In genomic region chr20:57473246-57474042, GRCh38 we compare ENCODE assay signal across 8 cellular contexts. TPM values are rescaled to one million over a fixed set of nuclear protein-coding genes. Genes with fewer than 3 reads are reported as not detected.
A peak's percentile ranks its signal among the peaks of the same experiment; 100 is the strongest.
DNase-seq lines count a peak whose midpoint lies in the region; ATAC-seq and TF ChIP-seq lines count a peak whose summit lies in the region.

No MANE protein-coding gene starts in this region.

- no peak overlapping the region for H3K4me3 ChIP-seq in stomach

- peaks cover 26% of the 10 kb centered on the region for H3K4me1 Mint-ChIP-seq in activated T-cell treated with anti-CD3 and anti-CD28 coated beads, Interleukin-2, amount 50 U/mL, for 4 hours (ENCODE audit: low read depth)
- peaks cover 7% of the 10 kb centered on the region for H3K4me1 Mint-ChIP-seq in chondrocyte (ENCODE audit: low read depth)

- H3K4me1 ChIP-seq in stomach = peaks cover 0 to 38% (median 14%) of the 10 kb centered on the region in 4 donors

- no peak for TF ChIP-seq CTCF in GM10248 (IDR thresholded peaks at IDR 0.05; ENCODE audit: control extremely low read depth, extremely low read depth, low read depth, missing control alignments)
- no peak for TF ChIP-seq CTCF in chondrocyte (IDR thresholded peaks at IDR 0.05)
- TF ChIP-seq CTCF in stomach (IDR thresholded peaks at IDR 0.05) = no peak

- no peak overlapping the region for H3K4me3 Mint-ChIP-seq in activated T-cell treated with anti-CD3 and anti-CD28 coated beads, Interleukin-2, amount 50 U/mL, for 4 hours
- H3K4me3 Mint-ChIP-seq in chondrocyte (ENCODE audit: unreplicated experiment) = no peak overlapping the region

- POLR2A ChIA-PET in GM10248 (lab: Yijun Ruan, JAX) = interaction anchor here (1.1 kb wide), 1 partner anchor 74 kb away, joined by 5 read pairs; no protein-coding TSS in a partner anchor

- WGBS in stomach, 5 donors = 33 to 45% (median 43%) methylated on average over 16 of the region's 16 CpGs

- peak overlapping the region in 2 of 5 donors; percentile 1 to 50 for H3K27ac ChIP-seq in stomach

- H3K36me3 ChIP-seq in stomach = no peaks in the 10 kb centered on the region

- no peaks in the 10 kb centered on the region for H3K9me3 ChIP-seq in stomach

- CTCF ChIA-PET in GM10248 (lab: Yijun Ruan, JAX) = interaction anchor here (0.8 to 3.0 kb wide), 17 partner anchors 8 to 737 kb away, joined by 3 to 12 read pairs (median 5); no protein-coding TSS in a partner anchor

- no peaks in the 10 kb centered on the region for H3K9me3 Mint-ChIP-seq in activated T-cell treated with anti-CD3 and anti-CD28 coated beads, Interleukin-2, amount 50 U/mL, for 4 hours
- peaks cover 4% of the 10 kb centered on the region for H3K9me3 Mint-ChIP-seq in chondrocyte (ENCODE audit: low read depth)

- peaks cover 3% of the 10 kb centered on the region for H3K27me3 Mint-ChIP-seq in activated T-cell treated with anti-CD3 and anti-CD28 coated beads, Interleukin-2, amount 50 U/mL, for 4 hours (ENCODE audit: low read depth)
- peaks cover 6% of the 10 kb centered on the region for H3K27me3 Mint-ChIP-seq in chondrocyte (ENCODE audit: low read depth)

- TF ChIP-seq EP300 in stomach (IDR thresholded peaks at IDR 0.05) = no peak

- H3K27me3 ChIP-seq in stomach = peaks cover 0 to 23% (median 0%) of the 10 kb centered on the region in 3 donors

- DNase-seq in GM10248 (ENCODE audit: extremely low spot score) (peak; percentile 73), lung microvascular endothelial cell (ENCODE audit: low read depth in 2 of 2) (peak; percentile 47 to 76), NCI-H2227 (lab: John Stamatoyannopoulos, UW; ENCODE audit: unreplicated experiment) (no peak), chondrocyte (ENCODE audit: low spot score) (no peak), stomach (no peak)
- DNase-seq in activated T-cell treated with anti-CD3 and anti-CD28 coated beads, Interleukin-2, amount 50 U/mL, for 4 hours = no peak

- TF ChIP-seq POLR2A in stomach (IDR thresholded peaks at IDR 0.05) = no peak

- ATAC-seq in GM19438 (IDR thresholded peaks at IDR 0.05; ENCODE audit: low read depth, unreplicated experiment) = peak; percentile 68
- ATAC-seq in HG03571 (IDR thresholded peaks at IDR 0.05; ENCODE audit: unreplicated experiment) = peak; percentile 59
- ATAC-seq in activated T-cell treated with anti-CD3 and anti-CD28 coated beads, Interleukin-2, amount 50 U/mL, for 4 hours = peak; percentile 65 to 71

- H3K27ac Mint-ChIP-seq in chondrocyte (ENCODE audit: unreplicated experiment) = no peak overlapping the region

- intact Hi-C loops in stomach (cut with DNase I; ENCODE audit: low total_unique reads) = no loop called here

- H3K36me3 Mint-ChIP-seq in activated T-cell treated with anti-CD3 and anti-CD28 coated beads, Interleukin-2, amount 50 U/mL, for 4 hours (ENCODE audit: insufficient read depth) = no peaks in the 10 kb centered on the region
- no peaks in the 10 kb centered on the region for H3K36me3 Mint-ChIP-seq in chondrocyte (ENCODE audit: low read depth)

RNA-seq across cellular contexts. Expression of gene CTCFL, which starts 51.5 kb away (rescaled TPM):
- under 1 TPM; 0.11 to 0.27 (median 0.15) TPM for total RNA-seq in activated T-cell treated with anti-CD3 and anti-CD28 coated beads, Interleukin-2, amount 50 U/mL, for 4 hours
- total RNA-seq in lung microvascular endothelial cell = not detected in 2 replicates
- not detected in 3 replicates for total RNA-seq in chondrocyte
- not detected for total RNA-seq in stomach
- polyA plus RNA-seq in stomach = not detected

Comparison
In these comparisons a context has a peak if more than half of its experiments do, and no peak if none do; other contexts are left out.
1. DNase-seq: peak in GM10248 (single experiment) and lung microvascular endothelial cell (2 of 2); none in activated T-cell treated with anti-CD3 and anti-CD28 coated beads, Interleukin-2, amount 50 U/mL, for 4 hours (single experiment), NCI-H2227 (single experiment), chondrocyte (single experiment) and stomach (single experiment).
2. Peak in every context shown above with its lines, with median percentiles within 50 percentile points of each other: ATAC-seq.